1 cellular context compared by ENCODE assay signal in the genomic region with DNA sequence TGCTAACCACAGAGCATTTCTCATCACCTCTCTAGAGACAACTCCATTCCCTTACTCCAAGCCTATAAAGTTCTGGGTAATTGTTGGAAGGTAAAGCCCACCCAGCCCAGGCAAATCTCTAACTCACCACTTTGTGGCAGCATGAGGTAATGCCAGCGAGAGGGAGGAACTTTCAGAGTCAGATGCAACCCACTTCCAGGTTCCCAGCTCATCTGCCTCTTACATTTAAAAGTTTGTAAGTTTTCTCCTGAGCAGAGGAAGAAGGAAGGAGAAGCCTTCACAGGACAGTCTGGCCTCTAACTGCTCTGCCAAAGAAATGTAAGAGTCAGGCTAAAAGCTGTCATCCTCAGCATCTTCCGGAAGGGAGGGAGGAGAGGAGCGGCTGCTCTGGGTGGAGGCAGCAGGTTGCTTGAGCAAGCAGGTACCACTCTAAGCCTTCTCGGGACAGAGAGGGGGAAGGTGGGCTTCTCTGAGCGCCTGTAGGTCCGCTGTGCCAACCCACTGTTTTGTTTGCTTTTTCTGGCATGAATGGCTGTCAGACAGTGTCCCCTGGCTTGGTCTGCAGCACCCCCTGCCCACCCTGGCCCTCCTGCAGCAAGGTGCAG.
TF ChIP-seq lines count a peak whose summit lies in the region.

No MANE protein-coding gene starts in this region.

TF ChIP-seq in K562, 482 proteins besides CTCF, POLR2A, EP300 and RAD21:
- TF ChIP-seq RNF2 (IDR thresholded peaks at IDR 0.05) (no peak), CTCFL (IDR thresholded peaks at IDR 0.05; ENCODE audit: borderline replicate concordance, insufficient read depth, low read depth, low read length, poor library complexity, severe bottlenecking) (no peak), ZNF217 (CRISPR knock-in tag; IDR thresholded peaks at IDR 0.05) (no peak), FOXK2 (conservative IDR thresholded peaks at IDR 0.05 in 1 of 2, IDR thresholded peaks at IDR 0.05 in 1 of 2; ENCODE audit: low read depth in 2 of 2) (no peak), ZNF280B (CRISPR knock-in tag; IDR thresholded peaks at IDR 0.05) (no peak)
